12 cellular contexts compared by ENCODE assay signal in the genomic region with DNA sequence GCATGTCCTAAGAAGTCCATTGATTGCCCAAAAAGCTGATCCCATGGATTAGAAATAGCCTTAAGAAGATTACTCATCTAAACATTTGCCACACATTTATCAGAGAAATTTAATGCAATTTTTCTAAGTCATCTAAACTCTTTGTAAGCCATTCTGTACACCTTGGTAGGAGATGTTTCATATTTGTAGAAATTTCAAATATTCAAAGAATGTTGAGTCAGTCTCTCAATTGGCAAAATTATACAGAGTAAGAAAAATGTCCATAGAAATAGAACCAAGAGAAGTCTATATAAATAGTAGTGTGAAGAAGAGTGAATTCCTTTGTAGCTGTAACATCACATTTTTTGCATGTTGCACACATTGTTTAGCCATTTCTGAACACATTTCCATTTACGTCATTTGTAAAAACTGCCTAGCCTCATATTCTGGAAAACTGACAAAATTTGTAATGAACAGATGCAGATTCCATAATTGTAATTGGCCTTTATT.
DNase-seq lines count a peak whose midpoint lies in the region; ATAC-seq and TF ChIP-seq lines count a peak whose summit lies in the region.
"Had no signal": no experiment of that assay in that cellular context is flagged by ENCODE, and none has a peak within 500 bp of the region (broad histone marks: within the 10 kb centered on the region; RNA-seq: fewer than 3 reads in every experiment).

No MANE protein-coding gene starts in this region.

- H3K4me3 ChIP-seq in astrocyte of the cerebellum (ENCODE audit: low read depth, low read length) = no peak overlapping the region
- H3K4me3 ChIP-seq: right lobe of liver, thyroid gland had no signal

- in situ Hi-C loops in ACHN (cut with HindIII; ENCODE audit: low pct_ligation_motif_present, low pct_unique_long_range_greater_than_20kb, low sequenced_read_pairs) (no loop called here), astrocyte of the cerebellum (cut with HindIII; ENCODE audit: low sequenced_read_pairs) (no loop called here)

- ATAC-seq in sciatic nerve = no peak
- no peak for ATAC-seq in GM21423 (IDR thresholded peaks at IDR 0.05; ENCODE audit: unreplicated experiment)
- ATAC-seq: effector memory CD8-positive, alpha-beta T cell; right lobe of liver had no signal

- intact Hi-C loops in sciatic nerve (cut with DNase I) = no loop called here

- peak; percentile 87 for DNase-seq in ACHN
- DNase-seq in HS-27A (ENCODE audit: low read depth) = peak; percentile 66
- peak; percentile 64 for DNase-seq in astrocyte of the cerebellum (ENCODE audit: low read depth)
- peak; percentile 45 for DNase-seq in glomerular endothelial cell (ENCODE audit: extremely low read depth, low read depth, low spot score)
- no peak for DNase-seq in sciatic nerve (ENCODE audit: low spot score)
- no peak for DNase-seq in NCI-H524 treated with DMSO at 0.1 percent for 48 hours (lab: John Stamatoyannopoulos, UW)
- no peak for DNase-seq in GM20000 (ENCODE audit: low spot score)
- DNase-seq: effector memory CD8-positive, alpha-beta T cell; NCI-H187; right lobe of liver; thyroid gland had no signal

- TF ChIP-seq CTCF in astrocyte of the cerebellum (IDR thresholded peaks at IDR 0.05; ENCODE audit: low read depth, low read length, missing control alignments) = no peak
- no peak for TF ChIP-seq CTCF in GM20000 (IDR thresholded peaks at IDR 0.05; ENCODE audit: extremely low read depth, missing control alignments)

Comparison
In these comparisons a context has a peak if more than half of its experiments do, and no peak if none do; other contexts are left out.
1. DNase-seq: peak in ACHN (single experiment), HS-27A (single experiment), astrocyte of the cerebellum (single experiment) and glomerular endothelial cell (single experiment); none in sciatic nerve (single experiment), NCI-H524 treated with DMSO at 0.1 percent for 48 hours (single experiment) and GM20000 (single experiment).